In the genomic region with DNA sequence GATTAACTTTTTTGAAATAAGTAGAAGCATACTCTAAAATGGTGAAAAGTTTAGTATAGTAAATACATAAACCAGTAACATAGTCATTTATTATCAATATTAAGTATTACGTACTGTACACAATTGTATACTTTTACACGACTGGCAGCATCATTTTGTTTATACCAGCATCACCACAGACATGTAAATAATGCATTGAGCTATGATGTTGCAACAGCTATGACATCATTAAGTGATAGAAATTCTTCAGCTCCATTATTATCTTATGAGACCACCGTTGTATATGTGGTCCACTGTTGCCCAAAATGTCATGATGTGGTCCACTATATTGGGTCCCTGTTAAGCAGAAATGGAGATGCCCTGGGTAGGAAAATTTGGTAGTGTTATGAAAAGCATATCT, we compare ENCODE assay signal across 17 cellular contexts. TPM values are rescaled to one million over a fixed set of nuclear protein-coding genes. Genes with fewer than 3 reads are reported as not detected.
A peak's percentile ranks its signal among the peaks of the same experiment; 100 is the strongest.
DNase-seq lines count a peak whose midpoint lies in the region; ATAC-seq and TF ChIP-seq lines count a peak whose summit lies in the region.
"Had no signal": no experiment of that assay in that cellular context is flagged by ENCODE, and none has a peak within 500 bp of the region (broad histone marks: within the 10 kb centered on the region; RNA-seq: fewer than 3 reads in every experiment).

No MANE protein-coding gene starts in this region.

- no peaks in the 10 kb centered on the region for H3K9me3 ChIP-seq in IMR-90 (ENCODE audit: control insufficient read depth, insufficient read depth, low read length)
- H3K9me3 ChIP-seq: BLaER1 treated with 17β-estradiol and CSF1 and Interleukin-3, amounts not matched to agents 10 nM and 100 nM; HAP-1 had no signal

- intact Hi-C loops in IMR-90 (cut with micrococcal nuclease) (no loop called here), left ventricle myocardium superior (cut with micrococcal nuclease) (no loop called here)

- in situ Hi-C loops in IMR-90 (cut with MboI; ENCODE audit: low sequenced_read_pairs) = no loop called here

- H3K79me1 ChIP-seq in IMR-90 (ENCODE audit: low read depth in 1 of 2, low read length in 2 of 2) = no peaks in the 10 kb centered on the region

- POLR2A ChIA-PET in IMR-90 (lab: Charles Lee; ENCODE audit: unreplicated experiment) = no interaction called here

- dilution Hi-C loops in IMR-90 (cut with HindIII; ENCODE audit: low sequenced_read_pairs, unreplicated experiment) = no loop called here

- no peaks in the 10 kb centered on the region for H3K36me3 ChIP-seq in IMR-90 (ENCODE audit: control insufficient read depth, insufficient read depth, low read length)
- H3K36me3 ChIP-seq: BLaER1 treated with 17β-estradiol and CSF1 and Interleukin-3, amounts not matched to agents 10 nM and 100 nM; HAP-1 had no signal

- H2AK9ac ChIP-seq in IMR-90 (replicated peaks; ENCODE audit: low read depth, low read length, poor library complexity) = no peak overlapping the region

- no peak overlapping the region for H4K8ac ChIP-seq in IMR-90 (ENCODE audit: low read depth in 2 of 2, low read length in 2 of 2)

- no peak overlapping the region for H2BK20ac ChIP-seq in IMR-90 (ENCODE audit: low read depth, low read length)

- no peak overlapping the region for H3K27ac ChIP-seq in IMR-90 (ENCODE audit: insufficient read depth, low read length)
- H3K27ac ChIP-seq: BLaER1 treated with 17β-estradiol and CSF1 and Interleukin-3, amounts not matched to agents 10 nM and 100 nM; HL-60 had no signal

- ATAC-seq in IMR-90 (ENCODE audit: low read depth) (peak; percentile 54), left ventricle myocardium superior (no peak), GM21515 (IDR thresholded peaks at IDR 0.05; ENCODE audit: unreplicated experiment) (no peak)
- ATAC-seq: GM12878, GM23338 had no signal

- no peak overlapping the region for H4K91ac ChIP-seq in IMR-90 (ENCODE audit: insufficient read depth, low read depth, low read length)

- H3K18ac ChIP-seq in IMR-90 (ENCODE audit: low read depth, low read length) = no peak overlapping the region

- no peak for TF ChIP-seq CTCF in IMR-90 (conservative IDR thresholded peaks at IDR 0.05; ENCODE audit: low read depth, low read length)
- no peak for TF ChIP-seq CTCF in fibroblast of mammary gland (conservative IDR thresholded peaks at IDR 0.05; ENCODE audit: control insufficient read depth, insufficient read depth, low read depth, low read length)

- no peaks in the 10 kb centered on the region; the same call in 1 of the 2 replicates for H3K27me3 ChIP-seq in IMR-90 (ENCODE audit: control insufficient read depth, insufficient read depth, low read length)
- H3K27me3 ChIP-seq: BLaER1 treated with 17β-estradiol and CSF1 and Interleukin-3, amounts not matched to agents 10 nM and 100 nM had no signal

- H3K4me1 ChIP-seq in IMR-90 (ENCODE audit: control insufficient read depth, insufficient read depth, low read length) = peaks cover 10% of the 10 kb centered on the region

- peaks cover 7% of the 10 kb centered on the region for H3K9me1 ChIP-seq in IMR-90 (ENCODE audit: insufficient read depth, low read length)

- DNase-seq in ELR (ENCODE audit: low read depth) (peak; percentile 34), IMR-90 (peak; percentile 70), fibroblast of mammary gland (ENCODE audit: low read depth) (peak; percentile 16), iris pigment epithelial cell (ENCODE audit: low read depth) (peak; percentile 47), left ventricle myocardium superior (no peak), DMS 273 treated with DMSO at 0.1 percent for 48 hours (lab: John Stamatoyannopoulos, UW) (no peak)
- DNase-seq: 8988T; CD4-positive, CD25-positive, alpha-beta regulatory T cell had no signal

- no peaks in the 10 kb centered on the region for H4K20me1 ChIP-seq in IMR-90 (ENCODE audit: insufficient read depth, low read length)
- H4K20me1 ChIP-seq: BLaER1 treated with 17β-estradiol and CSF1 and Interleukin-3, amounts not matched to agents 10 nM and 100 nM had no signal

- H2BK120ac ChIP-seq in IMR-90 (ENCODE audit: low read depth, low read length) = no peak overlapping the region

- CTCF ChIA-PET in IMR-90 (lab: Yijun Ruan, JAX) = interaction anchor here (0.5 to 1.1 kb wide), 2 partner anchors 63 to 213 kb away, joined by 3 to 9 read pairs; no protein-coding TSS in a partner anchor

- no peak overlapping the region for H3K4ac ChIP-seq in IMR-90 (ENCODE audit: low read depth, low read length)

- H2AK5ac ChIP-seq in IMR-90 (ENCODE audit: low read depth, low read length) = no peak overlapping the region

- H3K23ac ChIP-seq in IMR-90 (ENCODE audit: low read depth, low read length) = no peak overlapping the region

- H3K4me3 ChIP-seq in IMR-90 (ENCODE audit: insufficient read depth, low read depth, low read length) = no peak overlapping the region
- H3K4me3 ChIP-seq in fibroblast of mammary gland (ENCODE audit: control insufficient read depth, low read depth, low read length) = no peak overlapping the region
- H3K4me3 ChIP-seq: BLaER1 treated with 17β-estradiol and CSF1 and Interleukin-3, amounts not matched to agents 10 nM and 100 nM; GM12878; GM23338; HAP-1 had no signal

- no peak overlapping the region for H2AFZ ChIP-seq in IMR-90 (replicated peaks; ENCODE audit: low read length, poor library complexity)
- H2AFZ ChIP-seq: GM23338 had no signal

- no peak overlapping the region for H4K5ac ChIP-seq in IMR-90 (ENCODE audit: low read depth, low read length)

- no peak overlapping the region for H2BK5ac ChIP-seq in IMR-90 (ENCODE audit: low read depth, low read length, poor library complexity, severe bottlenecking)

- H3K4me2 ChIP-seq in IMR-90 (ENCODE audit: low read depth, low read length) = no peak overlapping the region
- H3K4me2 ChIP-seq: BLaER1 treated with 17β-estradiol and CSF1 and Interleukin-3, amounts not matched to agents 10 nM and 100 nM; GM23338 had no signal

- 0% methylated on average over 1 of the region's 3 CpGs; no CpG with 5 or more reads in 1 of the 2 experiments for WGBS in IMR-90 (ENCODE audit: extremely low coverage in 2 of 2, insufficient read length in 1 of 2), 2 experiments

- no peak overlapping the region for H3K9ac ChIP-seq in IMR-90 (ENCODE audit: low read depth, low read length)
- H3K9ac ChIP-seq: BLaER1 treated with 17β-estradiol and CSF1 and Interleukin-3, amounts not matched to agents 10 nM and 100 nM had no signal

- no TSS peak for BruUV-seq in IMR-90 (replicated peaks; lab: Mats Ljungman, UMichigan)

- TF ChIP-seq POLR2A in IMR-90 (IDR thresholded peaks at IDR 0.05; ENCODE audit: low read depth, low read length) = no peak

- H3K14ac ChIP-seq in IMR-90 (replicated peaks; ENCODE audit: low read depth, low read length) = no peak overlapping the region

- 0 out of 2 replicates have a peak overlapping the region, but pooled peaks have one; percentile 2 for H3K56ac ChIP-seq in IMR-90 (ENCODE audit: extremely low read depth, insufficient read depth, low read length)

- TF ChIP-seq RAD21 in IMR-90 (IDR thresholded peaks at IDR 0.05; ENCODE audit: low read length) = no peak

- no peak overlapping the region for H2BK15ac ChIP-seq in IMR-90 (ENCODE audit: low read depth, low read length)

TF ChIP-seq in IMR-90, 13 proteins besides CTCF, POLR2A, EP300 and RAD21:
- TF ChIP-seq CEBPB (IDR thresholded peaks at IDR 0.05; ENCODE audit: low read depth, low read length) (peak; percentile 94), SMC3 (IDR thresholded peaks at IDR 0.05; ENCODE audit: low read depth, low read length) (no peak)

RNA-seq across cellular contexts. Expression of a gene that starts 51.3 kb away (rescaled TPM):
- total RNA-seq in IMR-90 (2012; rRNA removed) (not detected in 2 replicates), left ventricle myocardium superior (not detected)
- not detected in 2 replicates for polyA plus RNA-seq in IMR-90 (2012; rRNA removed)
- polyA plus RNA-seq in IMR-90 (2012; cell fraction: cytosol; rRNA removed) = not detected in 2 replicates
- polyA plus RNA-seq in IMR-90 (2012; cell fraction: nucleus; rRNA removed; ENCODE audit: low replicate concordance) = not detected in 2 replicates
- total RNA-seq: Daoy, G401, GM12878, HFFc6 had no signal
- polyA plus RNA-seq: GM12878 had no signal

Comparison
In these comparisons a context has a peak if more than half of its experiments do, and no peak if none do; other contexts are left out.
1. DNase-seq: peak in ELR (single experiment), IMR-90 (single experiment), fibroblast of mammary gland (single experiment) and iris pigment epithelial cell (single experiment); none in left ventricle myocardium superior (single experiment) and DMS 273 treated with DMSO at 0.1 percent for 48 hours (single experiment).